In genomic region chr1:180672505-180672904, GRCh38 we compare ENCODE assay signal across 17 cellular contexts.
"Had no signal": no experiment of that assay in that cellular context is flagged by ENCODE, and none has a peak within 500 bp of the region (broad histone marks: within the 10 kb centered on the region; RNA-seq: fewer than 3 reads in every experiment).

No MANE protein-coding gene starts in this region.

- H3K9me3 ChIP-seq: ovary, right lobe of liver had no signal

- H3K27ac ChIP-seq: cardiac muscle cell, esophagus squamous epithelium, ovary, right lobe of liver, stomach, vagina had no signal

- DNase-seq: activated B cell treated with CpG ODN at 0.5 μM for 24 hours; activated CD4-positive, alpha-beta memory T cell treated with anti-CD3 and anti-CD28 coated beads for 36 hours; activated CD4-positive, alpha-beta T cell treated with anti-CD3 and anti-CD28 coated beads for 4 hours; activated naive CD8-positive, alpha-beta T cell treated with anti-CD3 and anti-CD28 coated beads for 36 hours; amniotic stem cell; effector CD8-positive, alpha-beta T cell; esophagus squamous epithelium; islet precursor cell; natural killer cell; ovary; right lobe of liver; stimulated activated CD4-positive, alpha-beta T cell treated with anti-CD3 and anti-CD28 coated beads, Interleukin-4, amount 100 ng/mL, for 1 hour; stomach had no signal

- H3K4me2 ChIP-seq: smooth muscle cell had no signal

- H3K4me3 ChIP-seq: cardiac muscle cell, esophagus squamous epithelium, lung, ovary, right lobe of liver, smooth muscle cell, stomach, vagina had no signal

- ATAC-seq: natural killer cell, right lobe of liver had no signal

- H3K27me3 ChIP-seq: cardiac muscle cell, esophagus squamous epithelium, ovary, right lobe of liver, stomach, vagina had no signal

- H3K4me1 ChIP-seq: esophagus squamous epithelium, vagina had no signal

- H3K36me3 ChIP-seq: cardiac muscle cell, ovary, right lobe of liver had no signal
